ENCODE assay signal across 15 cellular contexts in genomic region chr18:36366994-36367839, GRCh38.
DNase-seq lines count a peak whose midpoint lies in the region; ATAC-seq and TF ChIP-seq lines count a peak whose summit lies in the region.
"Had no signal": no experiment of that assay in that cellular context is flagged by ENCODE, and none has a peak within 500 bp of the region (broad histone marks: within the 10 kb centered on the region; RNA-seq: fewer than 3 reads in every experiment).

No MANE protein-coding gene starts in this region.

- H3K4me3 ChIP-seq in right atrium auricular region: no peak overlapping the region
- H3K4me3 ChIP-seq: smooth muscle cell had no signal

- peaks cover 0 to 11% of the 10 kb centered on the region in 2 donors for H3K4me1 ChIP-seq in right atrium auricular region

- DNase-seq in right atrium auricular region (ENCODE audit: low spot score) (no peak), hepatic stellate cell (ENCODE audit: low spot score) (no peak), nucleus accumbens (lab: John Stamatoyannopoulos, UW) (no peak), DMS79 (lab: John Stamatoyannopoulos, UW) (no peak), SIG-M5 treated with dmso at 0.1 percent for 504 hours (lab: John Stamatoyannopoulos, UW; ENCODE audit: unreplicated experiment) (no peak)
- DNase-seq: activated CD4-positive, alpha-beta T cell treated with anti-CD3 and anti-CD28 coated beads, Interleukin-2, amount 50 U/mL, for 4 hours; naive B cell; NCI-H146; SW 1271 had no signal

- no peaks in the 10 kb centered on the region for H3K36me3 ChIP-seq in right atrium auricular region

- no peak for TF ChIP-seq CTCF in right atrium auricular region (IDR thresholded peaks at IDR 0.05)

- peak; percentile 79 for ATAC-seq in GM18511 (IDR thresholded peaks at IDR 0.05; ENCODE audit: unreplicated experiment)
- peak; percentile 73 for ATAC-seq in GM21576 (IDR thresholded peaks at IDR 0.05; ENCODE audit: unreplicated experiment)
- peak; percentile 69 for ATAC-seq in HG03558 (IDR thresholded peaks at IDR 0.05; ENCODE audit: extremely low read depth, unreplicated experiment)
- ATAC-seq: esophagus mucosa, HepG2 had no signal

- no peaks in the 10 kb centered on the region for H3K27me3 ChIP-seq in right atrium auricular region

- no peaks in the 10 kb centered on the region for H3K9me3 ChIP-seq in right atrium auricular region

- H3K27ac ChIP-seq in right atrium auricular region: peak overlapping the region; percentile 31 to 59
